Comparison of ENCODE assay signal across 18 cellular contexts in the genomic region with DNA sequence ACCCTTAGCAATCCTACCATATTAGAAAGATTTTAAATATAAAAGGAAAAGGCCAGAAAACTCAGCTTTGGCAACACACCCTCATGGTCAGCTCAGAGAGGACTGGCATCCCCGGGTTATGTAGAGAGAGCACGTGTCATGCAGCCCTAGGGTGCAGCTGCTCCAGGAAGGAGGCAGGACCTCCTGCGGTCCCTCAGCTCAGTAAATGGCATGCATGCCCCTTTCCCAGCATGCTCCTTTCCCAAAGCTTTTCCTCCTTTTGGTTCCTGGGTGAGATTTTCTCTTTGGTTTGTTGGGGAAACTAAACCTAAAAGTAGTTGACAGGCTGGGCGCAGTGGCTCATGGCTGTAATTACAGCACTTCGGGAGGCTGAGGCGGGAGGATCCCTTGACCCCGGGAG. TPM values are rescaled to one million over a fixed set of nuclear protein-coding genes. Genes with fewer than 3 reads are reported as not detected.
DNase-seq lines count a peak whose midpoint lies in the region; ATAC-seq and TF ChIP-seq lines count a peak whose summit lies in the region.
"Had no signal": no experiment of that assay in that cellular context is flagged by ENCODE, and none has a peak within 500 bp of the region (broad histone marks: within the 10 kb centered on the region; RNA-seq: fewer than 3 reads in every experiment).

No MANE protein-coding gene starts in this region.

- in situ Hi-C loops in ACHN (cut with HindIII; ENCODE audit: low pct_ligation_motif_present, low pct_unique_long_range_greater_than_20kb, low sequenced_read_pairs), result no loop called here

- peaks cover 15% of the 10 kb centered on the region for H3K4me1 Mint-ChIP-seq in progenitor cell of endocrine pancreas (ENCODE audit: low read depth)

- H3K27me3 Mint-ChIP-seq in progenitor cell of endocrine pancreas, result no peaks in the 10 kb centered on the region

- 90% methylated on average over 7 of the region's 7 CpGs for WGBS in right cardiac atrium

- H3K36me3 Mint-ChIP-seq in progenitor cell of endocrine pancreas (ENCODE audit: insufficient read depth), result no peaks in the 10 kb centered on the region

- peaks cover 41% of the 10 kb centered on the region for H3K4me1 ChIP-seq in muscle layer of colon (ENCODE audit: insufficient read depth, low read length)
- H3K4me1 ChIP-seq in right cardiac atrium (ENCODE audit: control insufficient read depth, insufficient read depth, low read length), result peaks cover 5% of the 10 kb centered on the region

- H3K4me3 ChIP-seq in muscle layer of colon (ENCODE audit: low read depth in 1 of 2, low read length in 2 of 2) (no peak overlapping the region), right cardiac atrium (ENCODE audit: low read length) (no peak overlapping the region)
- H3K4me3 ChIP-seq: gastrocnemius medialis had no signal

- TF ChIP-seq CTCF in progenitor cell of endocrine pancreas (IDR thresholded peaks at IDR 0.05; ENCODE audit: unreplicated experiment), result no peak

- H3K9ac ChIP-seq in muscle layer of colon (ENCODE audit: low read length), result no peak overlapping the region

- intact Hi-C loops in right cardiac atrium (cut with DNase I), result no loop called here

- H3K27me3 ChIP-seq in muscle layer of colon (ENCODE audit: control insufficient read depth in 1 of 2, insufficient read depth in 2 of 2, low read length in 2 of 2), result no peaks in the 10 kb centered on the region
- H3K27me3 ChIP-seq in right cardiac atrium (ENCODE audit: control insufficient read depth, insufficient read depth), result no peaks in the 10 kb centered on the region
- H3K27me3 ChIP-seq: gastrocnemius medialis had no signal

- ATAC-seq in right cardiac atrium, result no peak
- ATAC-seq: gastrocnemius medialis had no signal

- H3K27ac ChIP-seq in muscle layer of colon (ENCODE audit: low read depth, low read length), result peak overlapping the region; percentile 45
- no peak overlapping the region for H3K27ac ChIP-seq in right cardiac atrium (ENCODE audit: low read length)
- H3K27ac ChIP-seq: gastrocnemius medialis, WERI-Rb-1 had no signal

- no peak overlapping the region for H3K4me3 Mint-ChIP-seq in progenitor cell of endocrine pancreas (ENCODE audit: low read depth)
- H3K4me3 Mint-ChIP-seq: T-helper 1 cell treated with Interleukin-12 subunit alpha and Interleukin-12 subunit beta and Interleukin-4 antibody, amounts not matched to agents 30 μg/mL and 1 μg/mL, for 36 hours had no signal

- no peaks in the 10 kb centered on the region for H3K36me3 ChIP-seq in muscle layer of colon (ENCODE audit: insufficient read depth, low read length)
- H3K36me3 ChIP-seq: gastrocnemius medialis, WERI-Rb-1 had no signal

- H3K9me3 ChIP-seq in muscle layer of colon (ENCODE audit: low read length) (no peaks in the 10 kb centered on the region), right cardiac atrium (ENCODE audit: control insufficient read depth, low read length) (no peaks in the 10 kb centered on the region)
- H3K9me3 ChIP-seq: gastrocnemius medialis had no signal

- H3K9me3 Mint-ChIP-seq in progenitor cell of endocrine pancreas (ENCODE audit: low read depth), result no peaks in the 10 kb centered on the region
- H3K9me3 Mint-ChIP-seq: T-helper 1 cell treated with Interleukin-12 subunit alpha and Interleukin-12 subunit beta and Interleukin-4 antibody, amounts not matched to agents 30 μg/mL and 1 μg/mL, for 36 hours had no signal

- peak; percentile 71 for DNase-seq in ACHN
- peak; percentile 43 for DNase-seq in ELR (ENCODE audit: low read depth)
- peak; percentile 52 for DNase-seq in RPMI7951 (ENCODE audit: low read depth)
- DNase-seq in DMS53 (lab: John Stamatoyannopoulos, UW), result no peak
- no peak for DNase-seq in right cardiac atrium
- DNase-seq in activated gamma-delta T cell treated with Interleukin-2 at 50 U/mL for 16 hours, result no peak
- DNase-seq in progenitor cell of endocrine pancreas (ENCODE audit: low spot score, unreplicated experiment), result no peak
- DNase-seq: activated CD4-positive, alpha-beta T cell treated with anti-CD3 and anti-CD28 coated beads, Interleukin-2, amount 50 U/mL, for 48 hours; activated naive CD4-positive, alpha-beta T cell treated with Interleukin-2 at 50 U/mL for 16 hours; amygdala; gastrocnemius medialis; KG1; NCI-H1048; NCI-H510A; Right ventricle myocardium superior; WERI-Rb-1 had no signal

- H3K27ac Mint-ChIP-seq in progenitor cell of endocrine pancreas, result no peak overlapping the region
- H3K27ac Mint-ChIP-seq: T-helper 1 cell treated with Interleukin-12 subunit alpha and Interleukin-12 subunit beta and Interleukin-4 antibody, amounts not matched to agents 30 μg/mL and 1 μg/mL, for 36 hours had no signal

RNA-seq across cellular contexts. Expression of a gene that starts 3.9 kb away (rescaled TPM):
- 5.2 and 5.5 TPM in 2 replicates for total RNA-seq in RPMI7951 (2014; rRNA removed; shearing (Covaris generic))
- total RNA-seq in right cardiac atrium (10 to 100 TPM in 2 of 4 donors, 1 to 10 TPM in 2; 8.7 to 11.0 (median 9.7) TPM), progenitor cell of endocrine pancreas (14.0 and 14.9 TPM in 2 replicates)
- polyA plus RNA-seq in right cardiac atrium, result 1.2 TPM

Comparison
In these comparisons a context has a peak if more than half of its experiments do, and no peak if none do; other contexts are left out.
1. DNase-seq: peak in ACHN (single experiment), ELR (single experiment) and RPMI7951 (single experiment); none in DMS53 (single experiment), right cardiac atrium (0 of 3), activated gamma-delta T cell treated with Interleukin-2 at 50 U/mL for 16 hours (single experiment) and progenitor cell of endocrine pancreas (single experiment).